8 cellular contexts compared by ENCODE assay signal in the genomic region with DNA sequence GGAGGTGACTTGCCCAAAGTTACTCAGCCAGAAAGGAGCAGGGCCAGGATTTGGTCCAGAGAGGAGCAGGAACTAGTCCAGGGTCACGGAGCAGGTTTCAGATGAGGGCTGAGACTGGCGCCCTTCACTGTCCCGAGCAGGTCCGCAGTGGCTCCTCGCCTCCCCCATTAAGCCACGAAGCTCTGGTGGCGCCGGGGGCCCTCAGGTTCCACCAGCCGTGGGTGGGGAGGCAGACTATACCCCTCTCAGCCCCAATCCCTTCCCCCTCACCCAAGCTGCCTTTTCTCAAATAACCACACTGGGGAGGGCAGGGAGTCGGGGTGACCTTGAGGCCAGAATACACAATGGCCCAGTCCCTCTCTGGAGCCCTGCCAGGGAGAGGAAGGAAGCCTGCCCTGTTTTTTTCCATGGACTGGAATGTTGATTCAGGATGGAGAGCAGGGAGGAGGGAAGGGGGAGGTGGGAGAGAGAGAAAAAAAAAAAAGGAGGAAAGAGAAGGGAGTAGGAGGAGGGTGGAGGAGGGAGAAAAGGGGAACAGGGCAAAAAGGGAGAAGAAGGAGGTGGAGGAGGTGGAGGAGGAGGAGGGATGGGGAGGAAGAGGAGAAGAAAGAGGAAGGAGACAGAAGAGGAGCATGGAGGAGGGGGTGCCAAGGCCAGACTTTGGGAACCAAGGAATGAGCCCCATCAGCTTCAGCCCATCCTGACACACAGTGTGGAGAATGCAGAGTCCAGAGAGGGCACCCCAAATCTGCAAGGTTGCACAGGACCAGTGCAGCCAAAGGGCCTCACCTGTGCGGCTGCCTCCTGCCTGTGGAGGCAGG. TPM values are rescaled to one million over a fixed set of nuclear protein-coding genes. Genes with fewer than 3 reads are reported as not detected.
DNase-seq lines count a peak whose midpoint lies in the region; ATAC-seq and TF ChIP-seq lines count a peak whose summit lies in the region.

No MANE protein-coding gene starts in this region.

- no peak overlapping the region for H3K27ac Mint-ChIP-seq in activated CD4-positive, alpha-beta T cell treated with anti-CD3 and anti-CD28 coated beads for 36 hours
- H3K27ac Mint-ChIP-seq in activated naive CD8-positive, alpha-beta T cell treated with anti-CD3 and anti-CD28 coated beads for 36 hours, result no peak overlapping the region

- peak; percentile 63 for DNase-seq in EL
- DNase-seq in RPMI7951 (ENCODE audit: low read depth), result peak; percentile 92
- DNase-seq in Right ventricle myocardium superior, result peak; percentile 85
- DNase-seq in activated CD4-positive, alpha-beta T cell treated with anti-CD3 and anti-CD28 coated beads for 36 hours, result no peak
- DNase-seq in NCI-H2196 (lab: John Stamatoyannopoulos, UW; ENCODE audit: unreplicated experiment), result no peak
- no peak for DNase-seq in activated naive CD8-positive, alpha-beta T cell treated with anti-CD3 and anti-CD28 coated beads for 36 hours

- H3K36me3 Mint-ChIP-seq in activated CD4-positive, alpha-beta T cell treated with anti-CD3 and anti-CD28 coated beads for 36 hours (ENCODE audit: low read depth), result peaks cover 4% of the 10 kb centered on the region
- peaks cover 2% of the 10 kb centered on the region for H3K36me3 Mint-ChIP-seq in activated naive CD8-positive, alpha-beta T cell treated with anti-CD3 and anti-CD28 coated beads for 36 hours

- H3K4me1 ChIP-seq in parathyroid adenoma, result peaks cover 28% of the 10 kb centered on the region

- POLR2A ChIA-PET in activated CD4-positive, alpha-beta T cell treated with anti-CD3 and anti-CD28 coated beads for 36 hours (lab: Charles Lee), result no interaction called here

- H3K4me3 ChIP-seq in parathyroid adenoma (ENCODE audit: low read depth, low read length), result peak overlapping the region; percentile 36

- peaks cover 20% of the 10 kb centered on the region for H3K9me3 Mint-ChIP-seq in activated CD4-positive, alpha-beta T cell treated with anti-CD3 and anti-CD28 coated beads for 36 hours (ENCODE audit: low read depth)
- H3K9me3 Mint-ChIP-seq in activated naive CD8-positive, alpha-beta T cell treated with anti-CD3 and anti-CD28 coated beads for 36 hours, result peaks cover 14% of the 10 kb centered on the region

- no peaks in the 10 kb centered on the region for H3K27me3 ChIP-seq in parathyroid adenoma (ENCODE audit: control insufficient read depth, insufficient read depth, low read length)

- H3K27ac ChIP-seq in parathyroid adenoma, result peak overlapping the region; percentile 91

- no peaks in the 10 kb centered on the region for H3K79me2 ChIP-seq in parathyroid adenoma

- H3K9me3 ChIP-seq in parathyroid adenoma (ENCODE audit: control insufficient read depth, low read length), result no peaks in the 10 kb centered on the region

- H3K4me1 Mint-ChIP-seq in activated CD4-positive, alpha-beta T cell treated with anti-CD3 and anti-CD28 coated beads for 36 hours, result peaks cover 18% of the 10 kb centered on the region
- H3K4me1 Mint-ChIP-seq in activated naive CD8-positive, alpha-beta T cell treated with anti-CD3 and anti-CD28 coated beads for 36 hours, result peaks cover 18% of the 10 kb centered on the region

- no peak overlapping the region for H3K9ac ChIP-seq in parathyroid adenoma

- H3K4me2 ChIP-seq in parathyroid adenoma (ENCODE audit: low read length), result peak overlapping the region; percentile 42

- H3K36me3 ChIP-seq in parathyroid adenoma (ENCODE audit: control insufficient read depth, insufficient read depth, low read length), result no peaks in the 10 kb centered on the region

- peak overlapping the region; percentile 84 for H2AFZ ChIP-seq in parathyroid adenoma

- intact Hi-C loops in Right ventricle myocardium superior (cut with DNase I), result no loop called here
- intact Hi-C loops in activated CD4-positive, alpha-beta T cell treated with anti-CD3 and anti-CD28 coated beads for 36 hours (cut with DNase I, micrococcal nuclease), result no loop called here

- no peak overlapping the region for H3K4me3 Mint-ChIP-seq in activated CD4-positive, alpha-beta T cell treated with anti-CD3 and anti-CD28 coated beads for 36 hours
- no peak overlapping the region for H3K4me3 Mint-ChIP-seq in activated naive CD8-positive, alpha-beta T cell treated with anti-CD3 and anti-CD28 coated beads for 36 hours

- peaks cover 4% of the 10 kb centered on the region for H3K27me3 Mint-ChIP-seq in activated CD4-positive, alpha-beta T cell treated with anti-CD3 and anti-CD28 coated beads for 36 hours
- H3K27me3 Mint-ChIP-seq in activated naive CD8-positive, alpha-beta T cell treated with anti-CD3 and anti-CD28 coated beads for 36 hours, result no peaks in the 10 kb centered on the region

- peak; percentile 83 for ATAC-seq in Right ventricle myocardium superior (ENCODE audit: poor library complexity)
- no peak for ATAC-seq in HG02938 (IDR thresholded peaks at IDR 0.05; ENCODE audit: unreplicated experiment)
- ATAC-seq in activated CD4-positive, alpha-beta T cell treated with anti-CD3 and anti-CD28 coated beads for 36 hours, result no peak

- no peak for TF ChIP-seq CTCF in parathyroid adenoma (IDR thresholded peaks at IDR 0.05)

- CTCF ChIA-PET in activated CD4-positive, alpha-beta T cell treated with anti-CD3 and anti-CD28 coated beads for 36 hours (lab: Charles Lee), result interaction anchor here (0.6 to 10.4 kb wide), 4 partner anchors 50 to 171 kb away, joined by 3 to 288 read pairs (median 6); no protein-coding TSS in a partner anchor

RNA-seq across cellular contexts. Expression of a gene that starts 19.7 kb away (rescaled TPM):
- total RNA-seq in RPMI7951 (2014; rRNA removed; shearing (Covaris generic)), result 0.20 TPM in 1 of 2 replicates, not detected in the other
- total RNA-seq in Right ventricle myocardium superior, result not detected
- total RNA-seq in activated CD4-positive, alpha-beta T cell treated with anti-CD3 and anti-CD28 coated beads for 36 hours, result not detected
- total RNA-seq in activated naive CD8-positive, alpha-beta T cell treated with anti-CD3 and anti-CD28 coated beads for 36 hours, result not detected

RNA-seq across cellular contexts. Expression of a gene that starts 29.9 kb away (rescaled TPM):
- 21.8 and 22.6 TPM in 2 replicates for total RNA-seq in RPMI7951 (2014; rRNA removed; shearing (Covaris generic))
- 14.6 TPM for total RNA-seq in Right ventricle myocardium superior
- 10 to 100 TPM; 56.2 to 81.5 TPM for total RNA-seq in activated CD4-positive, alpha-beta T cell treated with anti-CD3 and anti-CD28 coated beads for 36 hours
- total RNA-seq in activated naive CD8-positive, alpha-beta T cell treated with anti-CD3 and anti-CD28 coated beads for 36 hours, result 10 to 100 TPM; 19.0 to 23.8 TPM

RNA-seq across cellular contexts. Expression of a gene that starts 47.4 kb away (rescaled TPM):
- total RNA-seq in RPMI7951 (2014; rRNA removed; shearing (Covaris generic)), result 0.12 and 0.20 TPM in 2 replicates
- total RNA-seq in Right ventricle myocardium superior, result 3.9 TPM
- under 1 TPM; 0.56 to 0.73 TPM for total RNA-seq in activated CD4-positive, alpha-beta T cell treated with anti-CD3 and anti-CD28 coated beads for 36 hours
- 1 to 10 TPM in 1 of 2 experiments, under 1 TPM in 1; 0.62 to 1.4 TPM for total RNA-seq in activated naive CD8-positive, alpha-beta T cell treated with anti-CD3 and anti-CD28 coated beads for 36 hours

RNA-seq across cellular contexts. Expression of a gene that starts 59.0 kb away (rescaled TPM):
- not detected in 2 replicates for total RNA-seq in RPMI7951 (2014; rRNA removed; shearing (Covaris generic))
- not detected for total RNA-seq in Right ventricle myocardium superior
- not detected for total RNA-seq in activated CD4-positive, alpha-beta T cell treated with anti-CD3 and anti-CD28 coated beads for 36 hours
- total RNA-seq in activated naive CD8-positive, alpha-beta T cell treated with anti-CD3 and anti-CD28 coated beads for 36 hours, result not detected

Comparison
In these comparisons a context has a peak if more than half of its experiments do, and no peak if none do; other contexts are left out.
1. DNase-seq: peak in EL (single experiment), RPMI7951 (single experiment) and Right ventricle myocardium superior (single experiment); none in activated CD4-positive, alpha-beta T cell treated with anti-CD3 and anti-CD28 coated beads for 36 hours (single experiment), NCI-H2196 (single experiment) and activated naive CD8-positive, alpha-beta T cell treated with anti-CD3 and anti-CD28 coated beads for 36 hours (single experiment).